Comparison of ENCODE assay signal across 6 cellular contexts in genomic region chr2:87308621-87309020, GRCh38.
DNase-seq lines count a peak whose midpoint lies in the region; ATAC-seq and TF ChIP-seq lines count a peak whose summit lies in the region.
"Not testable (repeated sequence)": the region's sequence is repeated elsewhere in the genome, so short reads cannot be mapped to it uniquely, and the experiment has no call there.

No MANE protein-coding gene starts in this region.

- intact Hi-C loops in Right ventricle myocardium inferior (cut with DNase I); heart left ventricle (cut with DNase I); left cardiac atrium (cut with DNase I); right cardiac atrium (cut with DNase I); aorta (cut with DNase I): not testable (repeated sequence)

- H3K9me3 ChIP-seq in heart left ventricle; right cardiac atrium (ENCODE audit: control insufficient read depth, low read length); aorta (ENCODE audit: control insufficient read depth, low read length): not testable (repeated sequence)

- ATAC-seq in esophagus mucosa: peak; percentile 20
- ATAC-seq in Right ventricle myocardium inferior: peak; percentile 52
- peak; percentile 70 to 91 (median 85) for ATAC-seq in heart left ventricle
- ATAC-seq in left cardiac atrium: peak; percentile 41 to 51
- peak; percentile 54 to 61 for ATAC-seq in right cardiac atrium
- ATAC-seq in aorta (ENCODE audit: low FRiP score): peak; percentile 27

- H3K27ac ChIP-seq in heart left ventricle; right cardiac atrium (ENCODE audit: low read length); aorta (ENCODE audit: low read depth in 1 of 2, low read length in 2 of 2): not testable (repeated sequence)

- not testable (repeated sequence) for H3K4me1 ChIP-seq in heart left ventricle; right cardiac atrium (ENCODE audit: control insufficient read depth, insufficient read depth, low read length); aorta (ENCODE audit: control insufficient read depth in 1 of 2, insufficient read depth in 2 of 2, low read length in 2 of 2)

- WGBS in heart left ventricle, 4 donors: 63 to 71% methylated on average over 3 of the region's 7 CpGs; no CpG with 5 or more reads in 2 of the 4 donors
- WGBS in right cardiac atrium: 79% methylated on average over 3 of the region's 7 CpGs
- WGBS in aorta, 2 donors: 78 to 87% methylated on average over 3 of the region's 7 CpGs

- DNase-seq in Right ventricle myocardium inferior (ENCODE audit: missing footprints); heart left ventricle; left cardiac atrium; right cardiac atrium; aorta: not testable (repeated sequence)

- H3K27me3 ChIP-seq in heart left ventricle; right cardiac atrium (ENCODE audit: control insufficient read depth, insufficient read depth); aorta (ENCODE audit: control insufficient read depth in 1 of 2, insufficient read depth in 2 of 2, low read length in 1 of 2): not testable (repeated sequence)

- not testable (repeated sequence) for TF ChIP-seq POLR2A in heart left ventricle (IDR thresholded peaks at IDR 0.05)

- TF ChIP-seq CTCF in heart left ventricle (IDR thresholded peaks at IDR 0.05): not testable (repeated sequence)

- H3K4me3 ChIP-seq in heart left ventricle; right cardiac atrium (ENCODE audit: low read length); aorta (ENCODE audit: low read length in 2 of 2): not testable (repeated sequence)

- not testable (repeated sequence) for H3K36me3 ChIP-seq in heart left ventricle; aorta (ENCODE audit: control insufficient read depth in 1 of 2, insufficient read depth in 2 of 2, low read length in 1 of 2)

Comparison
In these comparisons a context has a peak if more than half of its experiments do, and no peak if none do; other contexts are left out.
1. ATAC-seq: peak in every context shown above with its lines; median percentile 85 in heart left ventricle; 58 in right cardiac atrium; 52 in Right ventricle myocardium inferior; 46 in left cardiac atrium; 27 in aorta; 20 in esophagus mucosa.